13 cellular contexts compared by ENCODE assay signal in genomic region chr10:103800110-103800509, GRCh38. TPM values are rescaled to one million over a fixed set of nuclear protein-coding genes. Genes with fewer than 3 reads are reported as not detected.
DNase-seq lines count a peak whose midpoint lies in the region; ATAC-seq, FAIRE-seq and TF ChIP-seq lines count a peak whose summit lies in the region.
"Had no signal": no experiment of that assay in that cellular context is flagged by ENCODE, and none has a peak within 500 bp of the region (broad histone marks: within the 10 kb centered on the region; RNA-seq: fewer than 3 reads in every experiment).

No MANE protein-coding gene starts in this region.

- H3K9me2 ChIP-seq in Karpas-422 (replicated peaks; ENCODE audit: insufficient read depth, low read length) = no peaks in the 10 kb centered on the region

- FAIRE-seq in HepG2 (lab: Jason Lieb, UNC) = no peak
- FAIRE-seq in keratinocyte (lab: Jason Lieb, UNC) = peak; percentile 5
- FAIRE-seq: G401.6 had no signal

- H3K36me3 Mint-ChIP-seq in naive thymus-derived CD4-positive, alpha-beta T cell = peaks cover 0 to 2% (median 0%) of the 10 kb centered on the region in 5 donors

- H3K27me3 ChIP-seq in HepG2 (ENCODE audit: control insufficient read depth in 1 of 2, insufficient read depth in 2 of 2, low read length in 2 of 2) = no peaks in the 10 kb centered on the region
- H3K27me3 ChIP-seq in right lobe of liver = no peaks in the 10 kb centered on the region
- H3K27me3 ChIP-seq in keratinocyte (ENCODE audit: control insufficient read depth, extremely low read depth, insufficient read depth, low read length) = no peaks in the 10 kb centered on the region
- H3K27me3 ChIP-seq in Karpas-422 (ENCODE audit: low read length) = no peaks in the 10 kb centered on the region
- no peaks in the 10 kb centered on the region for H3K27me3 ChIP-seq in naive thymus-derived CD4-positive, alpha-beta T cell (ENCODE audit: control insufficient read depth in 2 of 2, insufficient read depth in 2 of 2, low read length in 2 of 2)

- peaks cover 11 to 39% (median 24%) of the 10 kb centered on the region in 7 donors for H3K4me1 Mint-ChIP-seq in naive thymus-derived CD4-positive, alpha-beta T cell

- no peak overlapping the region for H2AFZ ChIP-seq in HepG2 (ENCODE audit: low read length)
- H2AFZ ChIP-seq in keratinocyte (ENCODE audit: control insufficient read depth, low read length) = no peak overlapping the region
- no peak overlapping the region for H2AFZ ChIP-seq in Karpas-422 (ENCODE audit: low read length)
- H2AFZ ChIP-seq: parathyroid adenoma had no signal

- TF ChIP-seq EP300 in HepG2 (IDR thresholded peaks at IDR 0.05; ENCODE audit: low read depth in 2 of 2, low read length in 2 of 2) (no peak), HepG2 (CRISPR knock-in tag; IDR thresholded peaks at IDR 0.05; ENCODE audit: borderline replicate concordance) (no peak)

- H4K20me1 ChIP-seq in HepG2 (ENCODE audit: insufficient read depth, low read length) (peaks cover 3% of the 10 kb centered on the region; the same call in 1 of the 2 replicates), keratinocyte (ENCODE audit: control insufficient read depth, extremely low read depth, insufficient read depth, low read length) (peaks cover 20% of the 10 kb centered on the region), Karpas-422 (ENCODE audit: insufficient read depth, low read depth, low read length) (no peaks in the 10 kb centered on the region)

- peak overlapping the region in 3 of 9 donors; percentile 4 to 84 (median 67) for H3K27ac Mint-ChIP-seq in naive thymus-derived CD4-positive, alpha-beta T cell

- no peak for TF ChIP-seq RAD21 in HepG2 (CRISPR knock-in tag; IDR thresholded peaks at IDR 0.05)

- H3K4me3 Mint-ChIP-seq in naive thymus-derived CD4-positive, alpha-beta T cell = peak overlapping the region in 1 of 10 donors; percentile 63

- no peak overlapping the region for H3K4me3 ChIP-seq in HepG2 (replicated peaks in 1 of 3; ENCODE audit: insufficient read depth in 1 of 3, low read depth in 2 of 3, low read length in 3 of 3)
- no peak overlapping the region for H3K4me3 ChIP-seq in right lobe of liver
- H3K4me3 ChIP-seq in keratinocyte (ENCODE audit: control insufficient read depth in 2 of 3, extremely low read depth in 1 of 3, insufficient read depth in 2 of 3, low read depth in 1 of 3, low read length in 3 of 3) = no peak overlapping the region
- H3K4me3 ChIP-seq in Karpas-422 (ENCODE audit: low read length) = no peak overlapping the region
- H3K4me3 ChIP-seq in naive thymus-derived CD4-positive, alpha-beta T cell (ENCODE audit: low read length) = no peak overlapping the region

- ATAC-seq in HepG2 = no peak
- ATAC-seq in right lobe of liver = no peak
- no peak for ATAC-seq in GM18498 (IDR thresholded peaks at IDR 0.05; ENCODE audit: unreplicated experiment)
- ATAC-seq in naive thymus-derived CD4-positive, alpha-beta T cell = no peak
- ATAC-seq: SK-N-SH treated with all-trans-retinoic acid at 6 μM for 48 hours had no signal

- CTCF ChIA-PET in HepG2 (lab: Yijun Ruan, JAX; ENCODE audit: low intra/inter-chr PET ratio, low total read pairs) = interaction anchor here (0.7 kb wide), 1 partner anchor 48 kb away, joined by 3 read pairs; no protein-coding TSS in a partner anchor
- CTCF ChIA-PET in naive thymus-derived CD4-positive, alpha-beta T cell (lab: Charles Lee) = interaction anchor here (2.1 kb wide), 1 partner anchor 87 kb away, joined by 6 read pairs; no protein-coding TSS in a partner anchor

- H3K27ac ChIP-seq in HepG2 (ENCODE audit: extremely low read length, insufficient read depth, low read length) = peak overlapping the region; percentile 51
- H3K27ac ChIP-seq in right lobe of liver = no peak overlapping the region
- peak overlapping the region; percentile 65 for H3K27ac ChIP-seq in keratinocyte (ENCODE audit: control insufficient read depth, insufficient read depth, low read length)
- no peak overlapping the region for H3K27ac ChIP-seq in Karpas-422 (ENCODE audit: low read length)
- no peak overlapping the region for H3K27ac ChIP-seq in naive thymus-derived CD4-positive, alpha-beta T cell (ENCODE audit: low read depth, low read length)
- H3K27ac ChIP-seq: parathyroid adenoma had no signal

- POLR2A ChIA-PET in HepG2 (lab: Yijun Ruan, JAX) = no interaction called here
- POLR2A ChIA-PET in naive thymus-derived CD4-positive, alpha-beta T cell (lab: Charles Lee) = no interaction called here

- H3K4me1 ChIP-seq in HepG2 (ENCODE audit: insufficient read depth, low read length) (peaks cover 74% of the 10 kb centered on the region), right lobe of liver (peaks cover 0 to 1% (median 0%) of the 10 kb centered on the region in 4 donors), keratinocyte (ENCODE audit: control insufficient read depth, extremely low read depth, insufficient read depth, low read length) (peaks cover 66% of the 10 kb centered on the region), Karpas-422 (ENCODE audit: low read length) (no peaks in the 10 kb centered on the region)
- peaks cover 9 to 13% of the 10 kb centered on the region in 2 donors for H3K4me1 ChIP-seq in naive thymus-derived CD4-positive, alpha-beta T cell (ENCODE audit: control insufficient read depth in 2 of 2, insufficient read depth in 2 of 2, low read length in 2 of 2)
- H3K4me1 ChIP-seq: parathyroid adenoma had no signal

- no peak for DNase-seq in HepG2 (ENCODE audit: low spot score)
- DNase-seq in right lobe of liver = no peak
- DNase-seq in SK-MEL-5 (ENCODE audit: low read depth, low spot score) = peak; percentile 6
- no peak for DNase-seq in keratinocyte (ENCODE audit: low read depth, low spot score)
- no peak for DNase-seq in Karpas-422
- no peak for DNase-seq in naive thymus-derived CD4-positive, alpha-beta T cell
- DNase-seq: aorta, left cardiac atrium, NCI-H2081 treated with DMSO at 0.1 percent for 48 hours had no signal

- in situ Hi-C loops in HepG2 (cut with HindIII; ENCODE audit: extremely low pct_ligation_motif_present, low pct_unique_long_range_greater_than_20kb) (no loop called here), SK-MEL-5 (cut with HindIII; ENCODE audit: low pct_unique_long_range_greater_than_20kb, low sequenced_read_pairs) (no loop called here)

- TF ChIP-seq POLR2A in HepG2 (IDR thresholded peaks at IDR 0.05; ENCODE audit: insufficient read depth in 1 of 2, low read depth in 2 of 2, low read length in 2 of 2) = no peak
- TF ChIP-seq POLR2A in right lobe of liver (IDR thresholded peaks at IDR 0.05) = no peak

- H3K79me2 ChIP-seq in HepG2 (ENCODE audit: insufficient read depth, low read length) (peaks cover 19% of the 10 kb centered on the region), keratinocyte (ENCODE audit: control insufficient read depth, insufficient read depth, low read length) (peaks cover 87% of the 10 kb centered on the region), Karpas-422 (ENCODE audit: low read length) (no peaks in the 10 kb centered on the region)
- H3K79me2 ChIP-seq: parathyroid adenoma had no signal

- H3K9ac ChIP-seq in HepG2 (ENCODE audit: insufficient read depth, low read depth, low read length) = no peak overlapping the region
- H3K9ac ChIP-seq in keratinocyte (ENCODE audit: control insufficient read depth, extremely low read depth, insufficient read depth, low read length) = peak overlapping the region; percentile 45
- no peak overlapping the region for H3K9ac ChIP-seq in Karpas-422 (ENCODE audit: low read length)
- H3K9ac ChIP-seq: parathyroid adenoma had no signal

- WGBS in HepG2 (ENCODE audit: low lambda C conversion rate) = 97% methylated on average over 2 of the region's 3 CpGs
- 93% methylated on average over 3 of the region's 3 CpGs for WGBS in right lobe of liver (ENCODE audit: insufficient coverage, low coverage, low lambda C conversion rate, missing lambda C conversion rate)

- H3K4me2 ChIP-seq in HepG2 (ENCODE audit: low read depth, low read length) (no peak overlapping the region), keratinocyte (ENCODE audit: control insufficient read depth, extremely low read depth, insufficient read depth, low read depth, low read length) (peak overlapping the region; percentile 9), Karpas-422 (ENCODE audit: low read depth, low read length, poor library complexity, severe bottlenecking) (no peak overlapping the region)

- intact Hi-C loops in HepG2 (cut with micrococcal nuclease; ENCODE audit: unreplicated experiment) (no loop called here), right lobe of liver (cut with DNase I) (no loop called here)
- intact Hi-C loops in naive thymus-derived CD4-positive, alpha-beta T cell (cut with micrococcal nuclease) = loop anchor here (2.0 to 5.0 kb wide), 3 partner anchors 33 to 45 kb away; no protein-coding TSS in a partner anchor

- H3K9me3 Mint-ChIP-seq in naive thymus-derived CD4-positive, alpha-beta T cell = peaks cover 0 to 1% (median 0%) of the 10 kb centered on the region in 11 donors

- no TSS peak for BruUV-seq in HepG2 (replicated peaks; lab: Mats Ljungman, UMichigan)

- peaks cover 0 to 11% (median 0%) of the 10 kb centered on the region in 5 donors for H3K27me3 Mint-ChIP-seq in naive thymus-derived CD4-positive, alpha-beta T cell

- dilution Hi-C loops in keratinocyte (cut with MboI; ENCODE audit: extremely low pct_ligation_motif_present, low sequenced_read_pairs) = no loop called here

- H3K9me3 ChIP-seq in HepG2 (ENCODE audit: low read length) = no peaks in the 10 kb centered on the region
- no peaks in the 10 kb centered on the region for H3K9me3 ChIP-seq in right lobe of liver
- no peaks in the 10 kb centered on the region for H3K9me3 ChIP-seq in keratinocyte (ENCODE audit: control insufficient read depth, low read depth, low read length)
- no peaks in the 10 kb centered on the region for H3K9me3 ChIP-seq in Karpas-422 (ENCODE audit: low read length)
- H3K9me3 ChIP-seq in naive thymus-derived CD4-positive, alpha-beta T cell (ENCODE audit: control insufficient read depth in 2 of 3, low read length in 3 of 3) = no peaks in the 10 kb centered on the region

- H3K9me1 ChIP-seq in keratinocyte (ENCODE audit: control insufficient read depth, extremely low read depth, insufficient read depth, low read length) = peaks cover 15% of the 10 kb centered on the region

- H3K36me3 ChIP-seq in HepG2 (replicated peaks in 1 of 2; ENCODE audit: control insufficient read depth in 1 of 2, insufficient read depth in 2 of 2, low read length in 2 of 2) (peaks cover 23 to 53% of the 10 kb centered on the region in 2 experiments), right lobe of liver (no peaks in the 10 kb centered on the region), keratinocyte (ENCODE audit: control insufficient read depth in 2 of 2, extremely low read depth in 1 of 2, insufficient read depth in 2 of 2, low read length in 2 of 2) (peaks cover 26 to 46% of the 10 kb centered on the region in 2 experiments), Karpas-422 (ENCODE audit: insufficient read depth, low read length) (no peaks in the 10 kb centered on the region)
- no peaks in the 10 kb centered on the region for H3K36me3 ChIP-seq in naive thymus-derived CD4-positive, alpha-beta T cell (ENCODE audit: control insufficient read depth in 2 of 3, insufficient read depth in 3 of 3, low read length in 3 of 3)

- TF ChIP-seq CTCF in HepG2 (CRISPR knock-in tag; IDR thresholded peaks at IDR 0.05) = no peak
- no peak for TF ChIP-seq CTCF in right lobe of liver (IDR thresholded peaks at IDR 0.05)
- no peak for TF ChIP-seq CTCF in keratinocyte (optimal IDR thresholded peaks at IDR 0.05 in 1 of 3, IDR thresholded peaks at IDR 0.05 in 1 of 3, conservative IDR thresholded peaks at IDR 0.05 in 1 of 3; ENCODE audit: extremely low read depth in 1 of 3, insufficient read depth in 2 of 3, low read length in 3 of 3)

RNA-seq across cellular contexts. Expression of gene SH3PXD2A, which starts 55.3 kb away (rescaled TPM):
- total RNA-seq in HepG2 (2016; rRNA removed; fragmentation: Illumina TruSeq; extraction: Trizol) (11.3 and 11.9 TPM in 2 replicates), right lobe of liver (10 to 100 TPM in 3 of 6 experiments, 1 to 10 TPM in 3; 3.0 to 38.3 (median 10.0) TPM)
- 4.0 and 4.5 TPM in 2 replicates for total RNA-seq in HepG2 (2016; cell fraction: cytosol; rRNA removed; fragmentation: Illumina TruSeq; extraction: Trizol; ENCODE audit: low read depth)
- 9.8 and 11.8 TPM in 2 replicates for total RNA-seq in HepG2 (2016; cell fraction: insoluble cytoplasmic fraction; rRNA removed; fragmentation: Illumina TruSeq; extraction: Trizol)
- 5.9 and 6.1 TPM in 2 replicates for total RNA-seq in HepG2 (2016; cell fraction: membrane; rRNA removed; fragmentation: Illumina TruSeq; extraction: Trizol)
- total RNA-seq in HepG2 (2016; cell fraction: nucleus; rRNA removed; fragmentation: Illumina TruSeq; extraction: Trizol) = 16.3 and 19.2 TPM in 2 replicates
- polyA plus RNA-seq in HepG2 (2011; rRNA removed) (11.1 and 12.3 TPM in 2 replicates), keratinocyte (31.0 to 56.6 TPM (median 33.9 TPM) in 3 replicates)
- 6.6 and 7.4 TPM in 2 replicates for polyA plus RNA-seq in HepG2 (2011; cell fraction: cytosol; rRNA removed)
- 57.1 and 64.0 TPM in 2 replicates for polyA plus RNA-seq in HepG2 (2011; cell fraction: nucleus; rRNA removed)
- polyA plus RNA-seq in HepG2 (2012) = 17.1 and 19.3 TPM in 2 replicates
- 0.71 and 0.86 TPM in 2 replicates for polyA plus RNA-seq in HepG2 (2016; cell fraction: cytosol; fragmentation: Illumina TruSeq; extraction: Trizol; ENCODE audit: low read depth)
- 12.9 and 16.7 TPM in 2 replicates for polyA plus RNA-seq in HepG2 (2016; cell fraction: insoluble cytoplasmic fraction; fragmentation: Illumina TruSeq; extraction: Trizol; ENCODE audit: low read depth)
- 3.4 and 3.5 TPM in 2 replicates for polyA plus RNA-seq in HepG2 (2016; cell fraction: membrane; fragmentation: Illumina TruSeq; extraction: Trizol; ENCODE audit: low read depth)
- 64.6 and 72.1 TPM in 2 replicates for polyA plus RNA-seq in HepG2 (2016; cell fraction: nucleus; fragmentation: Illumina TruSeq; extraction: Trizol; ENCODE audit: insufficient read depth, low read depth)
- polyA minus RNA-seq in HepG2 (2011; rRNA and poly(A)+ RNA removed; ENCODE audit: low replicate concordance) = 15.4 and 19.2 TPM in 2 replicates
- polyA minus RNA-seq in HepG2 (2011; cell fraction: cytosol; rRNA and poly(A)+ RNA removed) = 13.5 and 14.3 TPM in 2 replicates
- polyA minus RNA-seq in HepG2 (2011; cell fraction: nucleus; rRNA and poly(A)+ RNA removed) = 19.7 and 22.9 TPM in 2 replicates
- 0.37 and 0.48 TPM in 2 replicates for total RNA-seq in SK-MEL-5 (2014; rRNA removed; shearing (Covaris generic))
- 0.40 and 0.77 TPM in 2 replicates for polyA plus RNA-seq in SK-MEL-5 (2015; cell fraction: cytosol; rRNA removed)
- polyA plus RNA-seq in SK-MEL-5 (2015; cell fraction: nucleus; rRNA removed) = 0.23 and 0.77 TPM in 2 replicates
- polyA plus RNA-seq in keratinocyte (2011; ENCODE audit: low read depth) = 22.4 TPM
- polyA plus RNA-seq in keratinocyte (2011; cell fraction: cytosol; rRNA removed) = 32.2 and 35.6 TPM in 2 replicates
- 116 and 136 TPM in 2 replicates for polyA plus RNA-seq in keratinocyte (2011; cell fraction: nucleus; rRNA removed)
- polyA plus RNA-seq in keratinocyte (2012; ENCODE audit: low replicate concordance) = 46.1 and 73.7 TPM in 2 replicates
- 46.4 to 127 TPM (median 59.1 TPM) in 3 replicates for polyA minus RNA-seq in keratinocyte
- 63.7 TPM for polyA minus RNA-seq in keratinocyte (2011; cell fraction: cytosol; rRNA and poly(A)+ RNA removed)
- 88.9 and 140 TPM in 2 replicates for polyA minus RNA-seq in keratinocyte (2011; cell fraction: nucleus; rRNA and poly(A)+ RNA removed)
- 0.07 and 0.22 TPM in 2 replicates for total RNA-seq in Karpas-422 (2014; rRNA removed; shearing (Covaris generic); ENCODE audit: low replicate concordance)
- 10 to 100 TPM in 3 of 5 experiments, 1 to 10 TPM in 2; 7.1 to 20.5 (median 15.7) TPM for total RNA-seq in naive thymus-derived CD4-positive, alpha-beta T cell
- polyA plus RNA-seq in naive thymus-derived CD4-positive, alpha-beta T cell = 1 to 10 TPM in 1 of 2 donors, under 1 TPM in 1; 0.54 to 1.0 TPM

Comparison
In these comparisons a context has a peak if more than half of its experiments do, and no peak if none do; other contexts are left out.
1. H3K27ac ChIP-seq: peak in HepG2 (single experiment) and keratinocyte (single experiment); none in right lobe of liver (0 of 3), Karpas-422 (single experiment) and naive thymus-derived CD4-positive, alpha-beta T cell (single experiment).
2. intact Hi-C loops: an anchor here in naive thymus-derived CD4-positive, alpha-beta T cell (2.0 to 5.0 kb wide); none called in HepG2 and right lobe of liver.